10 cellular contexts compared by ENCODE assay signal in the genomic region with DNA sequence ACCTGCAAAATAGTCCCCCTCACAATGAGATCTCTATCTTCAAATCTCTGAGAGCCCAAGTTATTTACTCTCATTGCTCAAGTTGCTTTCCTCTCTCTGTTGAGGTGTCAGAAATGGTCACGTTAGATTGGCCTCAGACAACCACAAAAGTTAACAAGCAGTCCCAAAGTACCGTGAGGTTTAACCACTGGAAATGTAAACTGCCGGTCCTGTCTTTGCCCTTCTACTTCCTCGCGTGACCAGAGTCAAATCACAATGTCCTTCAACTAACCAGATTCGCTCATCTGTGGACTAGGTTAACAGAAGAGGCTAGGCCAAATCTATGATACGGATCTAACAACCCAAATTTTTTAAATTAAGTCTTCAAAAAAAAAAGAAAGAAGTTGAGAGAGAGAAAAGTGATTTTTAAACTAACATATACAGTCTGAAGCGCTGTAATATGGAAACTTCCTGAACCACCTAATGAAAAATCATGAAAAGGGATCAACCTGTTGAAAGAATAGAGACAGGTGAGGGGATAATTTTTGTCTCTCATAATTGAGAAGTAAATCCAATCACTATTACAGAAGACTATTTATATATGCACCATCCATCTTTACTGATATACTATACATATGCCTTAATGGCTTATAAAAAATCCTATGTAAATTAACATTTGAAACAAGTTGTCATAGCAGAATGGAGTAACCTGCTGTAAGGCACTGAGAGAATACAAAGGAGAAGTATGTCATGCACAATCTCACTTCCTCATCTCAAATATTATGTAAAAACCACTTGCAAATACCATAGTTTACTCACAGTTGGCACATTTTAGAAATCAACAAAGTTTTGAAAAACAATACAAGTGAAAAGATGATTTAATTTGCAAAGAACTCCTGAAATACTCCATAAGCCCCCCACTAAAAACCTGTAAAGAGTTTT. TPM values are rescaled to one million over a fixed set of nuclear protein-coding genes. Genes with fewer than 3 reads are reported as not detected.
DNase-seq lines count a peak whose midpoint lies in the region; ATAC-seq and TF ChIP-seq lines count a peak whose summit lies in the region.
"Had no signal": no experiment of that assay in that cellular context is flagged by ENCODE, and none has a peak within 500 bp of the region (broad histone marks: within the 10 kb centered on the region; RNA-seq: fewer than 3 reads in every experiment).

No MANE protein-coding gene starts in this region.

- H3K4me1 Mint-ChIP-seq in central memory CD8-positive, alpha-beta T cell, result peaks cover 63% of the 10 kb centered on the region

- peak; percentile 66 for ATAC-seq in GM21381 (IDR thresholded peaks at IDR 0.05; ENCODE audit: unreplicated experiment)
- peak; percentile 39 for ATAC-seq in HG03565 (IDR thresholded peaks at IDR 0.05; ENCODE audit: unreplicated experiment)
- peak; percentile 46 for ATAC-seq in central memory CD8-positive, alpha-beta T cell (replicated peaks; ENCODE audit: extremely low read depth, poor library complexity, severe bottlenecking)

- DNase-seq in GF-D8 (lab: John Stamatoyannopoulos, UW) (peak; percentile 96), hippocampal formation (lab: John Stamatoyannopoulos, UW) (no peak), HK-2 (ENCODE audit: unreplicated experiment) (no peak), glomerular visceral epithelial cell (ENCODE audit: extremely low spot score) (no peak), thyroid gland (no peak)
- peak in 1 of 2 donors; percentile 47 for DNase-seq in central memory CD8-positive, alpha-beta T cell (ENCODE audit: low spot score in 2 of 2)
- DNase-seq: NCI-H2081 treated with DMSO at 0.1 percent for 48 hours had no signal

- peaks cover 15 to 16% of the 10 kb centered on the region in 2 donors for H3K36me3 ChIP-seq in thyroid gland

- no peaks in the 10 kb centered on the region for H3K9me3 ChIP-seq in thyroid gland

- H3K36me3 Mint-ChIP-seq in central memory CD8-positive, alpha-beta T cell (ENCODE audit: insufficient read depth), result peaks cover 30% of the 10 kb centered on the region

- no peak for TF ChIP-seq POLR2A in thyroid gland (IDR thresholded peaks at IDR 0.05)

- H3K9me3 Mint-ChIP-seq in central memory CD8-positive, alpha-beta T cell, result no peaks in the 10 kb centered on the region

- H3K4me1 ChIP-seq in thyroid gland, result no peaks in the 10 kb centered on the region

- intact Hi-C loops in thyroid gland (cut with DNase I), result no loop called here

- H3K27ac ChIP-seq in thyroid gland, result no peak overlapping the region

- H3K27me3 ChIP-seq in thyroid gland, result no peaks in the 10 kb centered on the region

- peak overlapping the region; percentile 64 for H3K4me3 Mint-ChIP-seq in central memory CD8-positive, alpha-beta T cell

- H3K27ac Mint-ChIP-seq in central memory CD8-positive, alpha-beta T cell (ENCODE audit: low read depth), result peak overlapping the region; percentile 96

- WGBS in thyroid gland, 2 donors, result 86 to 92% methylated on average over 8 of the region's 8 CpGs

- no peak for TF ChIP-seq CTCF in thyroid gland (IDR thresholded peaks at IDR 0.05)

- no peak overlapping the region for H3K4me3 ChIP-seq in thyroid gland (replicated peaks in 1 of 3)

- no peaks in the 10 kb centered on the region for H3K27me3 Mint-ChIP-seq in central memory CD8-positive, alpha-beta T cell

RNA-seq across cellular contexts. Expression of gene JAML, which starts 3.3 kb away (rescaled TPM):
- 1 to 10 TPM; 2.2 to 3.1 (median 2.6) TPM for total RNA-seq in thyroid gland
- total RNA-seq: lung microvascular endothelial cell had no signal

RNA-seq across cellular contexts. Expression of gene MPZL3, which starts 24.0 kb away (rescaled TPM):
- total RNA-seq in thyroid gland, result 10 to 100 TPM in 3 of 4 donors, 1 to 10 TPM in 1; 6.9 to 15.3 (median 12.3) TPM

RNA-seq across cellular contexts. Expression of gene MPZL2, which starts 36.0 kb away (rescaled TPM):
- 10 to 100 TPM; 40.3 to 92.7 (median 76.1) TPM for total RNA-seq in thyroid gland

RNA-seq across cellular contexts. Expression of gene SCN2B, which starts 51.7 kb away (rescaled TPM):
- under 1 TPM; 0.13 to 0.83 (median 0.31) TPM for total RNA-seq in thyroid gland
- total RNA-seq: lung microvascular endothelial cell had no signal
